ENCODE assay signal across 24 cellular contexts in genomic region chr12:21913823-21914222, GRCh38. TPM values are rescaled to one million over a fixed set of nuclear protein-coding genes. Genes with fewer than 3 reads are reported as not detected.
"Had no signal": no experiment of that assay in that cellular context is flagged by ENCODE, and none has a peak within 500 bp of the region (broad histone marks: within the 10 kb centered on the region; RNA-seq: fewer than 3 reads in every experiment).

No MANE protein-coding gene starts in this region.

- H3K4me3 Mint-ChIP-seq: activated B cell treated with CpG ODN at 0.5 μM for 24 hours; activated CD4-positive, alpha-beta memory T cell treated with anti-CD3 and anti-CD28 coated beads for 36 hours; activated naive CD8-positive, alpha-beta T cell; central memory CD8-positive, alpha-beta T cell; nephron progenitor cell had no signal

- DNase-seq: activated B cell treated with CpG ODN at 0.5 μM for 24 hours; activated CD4-positive, alpha-beta memory T cell treated with anti-CD3 and anti-CD28 coated beads for 36 hours; activated CD4-positive, alpha-beta T cell treated with anti-CD3 and anti-CD28 coated beads for 4 hours; activated T-cell treated with anti-CD3 and anti-CD28 coated beads for 4 hours; amniotic stem cell; foreskin fibroblast; hippocampal formation; kidney; left lung; nephron progenitor cell; ovary; psoas muscle; right lobe of liver; spleen; stimulated activated CD8-positive, alpha-beta memory T cell treated with anti-CD3 and anti-CD28 coated beads, Interleukin-4, amount 100 ng/mL, for 48 hours; stimulated activated naive CD4-positive, alpha-beta T cell; substantia nigra; T-helper 1 cell; T-helper 9 cell; tibial artery had no signal

- ATAC-seq: left lung, psoas muscle, right lobe of liver had no signal

- H3K9me3 Mint-ChIP-seq: activated B cell treated with CpG ODN at 0.5 μM for 24 hours; activated CD4-positive, alpha-beta memory T cell treated with anti-CD3 and anti-CD28 coated beads for 36 hours; central memory CD8-positive, alpha-beta T cell; nephron progenitor cell had no signal

- H3K4me1 Mint-ChIP-seq: activated B cell treated with CpG ODN at 0.5 μM for 24 hours; central memory CD8-positive, alpha-beta T cell had no signal

- H3K27me3 Mint-ChIP-seq: activated B cell treated with CpG ODN at 0.5 μM for 24 hours; central memory CD8-positive, alpha-beta T cell had no signal

- H3K27ac Mint-ChIP-seq: activated B cell treated with CpG ODN at 0.5 μM for 24 hours; activated CD4-positive, alpha-beta memory T cell treated with anti-CD3 and anti-CD28 coated beads for 36 hours; activated naive CD8-positive, alpha-beta T cell; nephron progenitor cell had no signal

- FAIRE-seq: endometrium, kidney had no signal

- H3K27ac ChIP-seq: coronary artery, ovary, psoas muscle, right lobe of liver, spleen, tibial artery had no signal

- H3K36me3 Mint-ChIP-seq: activated CD4-positive, alpha-beta memory T cell treated with anti-CD3 and anti-CD28 coated beads for 36 hours; activated naive CD8-positive, alpha-beta T cell had no signal

RNA-seq across cellular contexts. Expression of gene ABCC9, which starts 27.4 kb away (rescaled TPM):
- total RNA-seq: activated B cell treated with CpG ODN at 0.5 μM for 24 hours; activated CD4-positive, alpha-beta memory T cell treated with anti-CD3 and anti-CD28 coated beads for 36 hours had no signal
